Comparison of ENCODE assay signal across 17 cellular contexts in the genomic region with DNA sequence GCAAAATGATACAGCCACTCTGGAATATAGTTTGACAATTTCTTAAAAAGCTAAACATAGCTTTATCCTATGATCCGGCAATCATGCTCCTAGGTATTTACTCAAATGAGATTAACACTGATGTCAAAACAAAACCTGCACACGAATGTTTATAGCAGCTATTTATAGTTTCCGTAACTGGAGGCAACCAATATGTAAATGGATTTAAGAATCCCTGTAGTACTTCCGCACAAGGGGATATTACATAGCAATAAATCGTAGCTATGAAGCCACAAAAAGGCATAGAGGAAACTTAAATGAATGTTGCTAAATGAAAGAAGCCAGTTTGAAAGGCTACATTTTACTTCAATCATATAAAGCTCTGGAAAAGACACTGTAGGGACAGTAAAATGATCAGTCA.
A peak's percentile ranks its signal among the peaks of the same experiment; 100 is the strongest.
DNase-seq lines count a peak whose midpoint lies in the region; ATAC-seq and TF ChIP-seq lines count a peak whose summit lies in the region.
"Had no signal": no experiment of that assay in that cellular context is flagged by ENCODE, and none has a peak within 500 bp of the region (broad histone marks: within the 10 kb centered on the region; RNA-seq: fewer than 3 reads in every experiment).

No MANE protein-coding gene starts in this region.

- peak overlapping the region; percentile 78 for H3K27ac ChIP-seq in VCaP
- H3K27ac ChIP-seq in naive thymus-derived CD4-positive, alpha-beta T cell (ENCODE audit: low read depth, low read length): no peak overlapping the region
- H3K27ac ChIP-seq: A549, C4-2B had no signal

- H3K36me3 ChIP-seq in naive thymus-derived CD4-positive, alpha-beta T cell (ENCODE audit: control insufficient read depth in 2 of 3, insufficient read depth in 3 of 3, low read length in 3 of 3): no peaks in the 10 kb centered on the region

- DNase-seq in HEK293T (ENCODE audit: extremely low spot score): no peak
- DNase-seq in NCI-H82 (lab: John Stamatoyannopoulos, UW): peak; percentile 72
- DNase-seq in naive thymus-derived CD4-positive, alpha-beta T cell: no peak
- DNase-seq in GM10266 (ENCODE audit: extremely low spot score): no peak
- no peak for DNase-seq in immature natural killer cell
- DNase-seq: AML-193; Caco-2; CD4-positive, alpha-beta T cell; DMS153; DMS79; GDM1; H9; KG1 had no signal

- H3K27me3 ChIP-seq in naive thymus-derived CD4-positive, alpha-beta T cell (ENCODE audit: control insufficient read depth in 2 of 2, insufficient read depth in 2 of 2, low read length in 2 of 2): no peaks in the 10 kb centered on the region

- no peaks in the 10 kb centered on the region for H3K36me3 Mint-ChIP-seq in naive thymus-derived CD4-positive, alpha-beta T cell
- H3K36me3 Mint-ChIP-seq in immature natural killer cell: peaks cover 0 to 5% (median 0%) of the 10 kb centered on the region in 3 donors

- H3K27ac Mint-ChIP-seq in naive thymus-derived CD4-positive, alpha-beta T cell: no peak overlapping the region
- H3K27ac Mint-ChIP-seq in immature natural killer cell: no peak overlapping the region
- H3K27ac Mint-ChIP-seq: CD4-positive, alpha-beta T cell; H9 had no signal

- no peaks in the 10 kb centered on the region for H3K4me1 ChIP-seq in naive thymus-derived CD4-positive, alpha-beta T cell (ENCODE audit: control insufficient read depth in 2 of 2, insufficient read depth in 2 of 2, low read length in 2 of 2)
- H3K4me1 ChIP-seq: A549, Caco-2 had no signal

- no peaks in the 10 kb centered on the region for H3K27me3 Mint-ChIP-seq in naive thymus-derived CD4-positive, alpha-beta T cell
- no peaks in the 10 kb centered on the region for H3K27me3 Mint-ChIP-seq in immature natural killer cell (ENCODE audit: low read depth in 3 of 3)
- H3K27me3 Mint-ChIP-seq: CD4-positive, alpha-beta T cell had no signal

- POLR2A ChIA-PET in HEK293T (lab: Yijun Ruan, JAX): no interaction called here
- POLR2A ChIA-PET in naive thymus-derived CD4-positive, alpha-beta T cell (lab: Charles Lee): no interaction called here

- intact Hi-C loops in naive thymus-derived CD4-positive, alpha-beta T cell (cut with micrococcal nuclease): loop anchor here in 1 of 2 donors (10.0 kb wide), 1 partner anchor 64 kb away; no protein-coding TSS in a partner anchor

- peaks cover under 1 to 17% (median 7%) of the 10 kb centered on the region in 11 donors for H3K9me3 Mint-ChIP-seq in naive thymus-derived CD4-positive, alpha-beta T cell
- peaks cover 12 to 64% (median 41%) of the 10 kb centered on the region in 6 donors for H3K9me3 Mint-ChIP-seq in immature natural killer cell
- H3K9me3 Mint-ChIP-seq: H9 had no signal

- no peaks in the 10 kb centered on the region for H3K4me1 Mint-ChIP-seq in naive thymus-derived CD4-positive, alpha-beta T cell
- no peaks in the 10 kb centered on the region for H3K4me1 Mint-ChIP-seq in immature natural killer cell
- H3K4me1 Mint-ChIP-seq: H9 had no signal

- CTCF ChIA-PET in HEK293T (lab: Yijun Ruan, JAX): interaction anchor here (0.6 kb wide), 3 partner anchors 141 to 259 kb away, joined by 3 to 5 read pairs (median 3); no protein-coding TSS in a partner anchor
- CTCF ChIA-PET in naive thymus-derived CD4-positive, alpha-beta T cell (lab: Charles Lee): no interaction called here

- ATAC-seq in naive thymus-derived CD4-positive, alpha-beta T cell: no peak
- ATAC-seq in GM21529 (IDR thresholded peaks at IDR 0.05; ENCODE audit: unreplicated experiment): no peak
- ATAC-seq: A549 had no signal

- H3K4me3 ChIP-seq in naive thymus-derived CD4-positive, alpha-beta T cell (ENCODE audit: low read length): no peak overlapping the region
- H3K4me3 ChIP-seq: A549 had no signal

- H3K4me3 Mint-ChIP-seq in naive thymus-derived CD4-positive, alpha-beta T cell: no peak overlapping the region
- H3K4me3 Mint-ChIP-seq in immature natural killer cell: no peak overlapping the region
- H3K4me3 Mint-ChIP-seq: CD4-positive, alpha-beta T cell; H9 had no signal

- TF ChIP-seq CTCF in VCaP (conservative IDR thresholded peaks at IDR 0.05) (no peak), GM10266 (IDR thresholded peaks at IDR 0.05; ENCODE audit: control insufficient read depth, insufficient read depth, low read depth, missing control alignments) (no peak)

- peaks cover 0 to 5% (median under 1%) of the 10 kb centered on the region in 3 experiments for H3K9me3 ChIP-seq in naive thymus-derived CD4-positive, alpha-beta T cell (ENCODE audit: control insufficient read depth in 2 of 3, low read length in 3 of 3)
- H3K9me3 ChIP-seq: A549, Caco-2 had no signal

TF ChIP-seq in HEK293T, 16 proteins besides CTCF, POLR2A, EP300 and RAD21:
- no peak for TF ChIP-seq LEF1 (IDR thresholded peaks at IDR 0.05; ENCODE audit: borderline replicate concordance)
- no peak for TF ChIP-seq ZNF384 (IDR thresholded peaks at IDR 0.05)
- peak; percentile 51; the same call in 1 of the 2 replicates for TF ChIP-seq ARNT (IDR thresholded peaks at IDR 0.05)
- TF ChIP-seq, protein P1, sequence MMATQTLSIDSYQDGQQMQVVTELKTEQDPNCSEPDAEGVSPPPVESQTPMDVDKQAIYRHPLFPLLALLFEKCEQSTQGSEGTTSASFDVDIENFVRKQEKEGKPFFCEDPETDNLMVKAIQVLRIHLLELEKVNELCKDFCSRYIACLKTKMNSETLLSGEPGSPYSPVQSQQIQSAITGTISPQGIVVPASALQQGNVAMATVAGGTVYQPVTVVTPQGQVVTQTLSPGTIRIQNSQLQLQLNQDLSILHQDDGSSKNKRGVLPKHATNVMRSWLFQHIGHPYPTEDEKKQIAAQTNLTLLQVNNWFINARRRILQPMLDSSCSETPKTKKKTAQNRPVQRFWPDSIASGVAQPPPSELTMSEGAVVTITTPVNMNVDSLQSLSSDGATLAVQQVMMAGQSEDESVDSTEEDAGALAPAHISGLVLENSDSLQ (IDR thresholded peaks at IDR 0.05): 0 out of 2 replicates have a peak, but pooled peaks have one; percentile 1
- TF ChIP-seq NFRKB (IDR thresholded peaks at IDR 0.05): no peak
